ENCODE assay signal across 8 cellular contexts in the genomic region with DNA sequence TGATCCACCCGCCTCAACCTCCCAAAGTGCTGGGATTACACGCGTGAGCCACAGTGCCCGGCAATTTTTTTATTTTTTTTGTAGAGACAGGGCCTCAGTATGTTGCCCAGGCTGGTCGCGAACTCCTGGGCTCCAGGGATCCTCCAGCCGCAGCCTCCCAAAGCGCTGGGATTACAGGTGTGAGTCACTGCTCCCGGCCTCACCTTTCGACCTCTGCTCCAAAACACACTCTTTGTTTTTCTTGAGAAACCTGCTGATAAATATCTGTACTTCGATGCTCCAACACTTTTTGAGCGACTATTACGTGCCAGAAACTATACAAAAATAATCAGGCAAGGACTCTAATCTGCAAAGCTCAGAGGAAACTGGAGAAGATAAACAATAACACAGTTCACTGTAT. TPM values are rescaled to one million over a fixed set of nuclear protein-coding genes. Genes with fewer than 3 reads are reported as not detected.
A peak's percentile ranks its signal among the peaks of the same experiment; 100 is the strongest.
DNase-seq lines count a peak whose midpoint lies in the region; ATAC-seq and TF ChIP-seq lines count a peak whose summit lies in the region.

No MANE protein-coding gene starts in this region.

- peaks cover 19% of the 10 kb centered on the region for H3K36me3 ChIP-seq in iPS-18a (ENCODE audit: control insufficient read depth, low read depth, low read length)

- ATAC-seq in WTC11: no peak
- ATAC-seq in stimulated activated memory B cell treated with anti-CD40 and anti-IgM and Interleukin-4, amounts not matched to agents 10 μg/mL and 1 μg/mL and 100 μg/mL, for 72 hours: no peak

- no peaks in the 10 kb centered on the region; the same call in 1 of the 2 replicates for H3K27me3 Mint-ChIP-seq in WTC11 (ENCODE audit: low read depth)
- no peaks in the 10 kb centered on the region for H3K27me3 Mint-ChIP-seq in stimulated activated memory B cell treated with anti-CD40 and anti-IgM and Interleukin-4, amounts not matched to agents 10 μg/mL and 1 μg/mL and 100 μg/mL, for 72 hours

- in situ Hi-C loops in ACHN (cut with HindIII; ENCODE audit: low pct_ligation_motif_present, low pct_unique_long_range_greater_than_20kb, low sequenced_read_pairs): no loop called here

- H3K27ac Mint-ChIP-seq in WTC11: peak overlapping the region; percentile 98; the same call in 1 of the 2 replicates
- no peak overlapping the region for H3K27ac Mint-ChIP-seq in stimulated activated memory B cell treated with anti-CD40 and anti-IgM and Interleukin-4, amounts not matched to agents 10 μg/mL and 1 μg/mL and 100 μg/mL, for 72 hours

- no peaks in the 10 kb centered on the region for H3K9me3 ChIP-seq in iPS-18a (ENCODE audit: control insufficient read depth, low read depth, low read length)

- TF ChIP-seq CTCF in WTC11 (IDR thresholded peaks at IDR 0.05): no peak

- H3K4me3 ChIP-seq in iPS-18a (ENCODE audit: low read length): peak overlapping the region; percentile 98

- peaks cover 7% of the 10 kb centered on the region for H3K4me1 Mint-ChIP-seq in WTC11
- peaks cover 31% of the 10 kb centered on the region for H3K4me1 Mint-ChIP-seq in stimulated activated memory B cell treated with anti-CD40 and anti-IgM and Interleukin-4, amounts not matched to agents 10 μg/mL and 1 μg/mL and 100 μg/mL, for 72 hours

- H3K27ac ChIP-seq in iPS-18a (ENCODE audit: low read length): peak overlapping the region; percentile 99

- DNase-seq in activated CD4-positive, CD25-positive, alpha-beta regulatory T cell treated with anti-CD3 and anti-CD28 coated beads, Interleukin-2, amount 50 U/mL, for 72 hours: peak; percentile 18
- no peak for DNase-seq in activated CD4-positive, CD25-positive, alpha-beta regulatory T cell (lab: John Stamatoyannopoulos, UW)
- no peak for DNase-seq in WTC11 (ENCODE audit: low spot score)
- no peak for DNase-seq in NCI-H1105 treated with DMSO at 0.1 percent for 48 hours (lab: John Stamatoyannopoulos, UW)
- DNase-seq in ACHN: no peak
- DNase-seq in cerebellar nuclear complex (lab: John Stamatoyannopoulos, UW): no peak

- H3K4me3 Mint-ChIP-seq in WTC11: peak overlapping the region; percentile 99
- H3K4me3 Mint-ChIP-seq in stimulated activated memory B cell treated with anti-CD40 and anti-IgM and Interleukin-4, amounts not matched to agents 10 μg/mL and 1 μg/mL and 100 μg/mL, for 72 hours: peak overlapping the region; percentile 99

- peaks cover 24% of the 10 kb centered on the region for H3K36me3 Mint-ChIP-seq in WTC11
- peaks cover 20% of the 10 kb centered on the region for H3K36me3 Mint-ChIP-seq in stimulated activated memory B cell treated with anti-CD40 and anti-IgM and Interleukin-4, amounts not matched to agents 10 μg/mL and 1 μg/mL and 100 μg/mL, for 72 hours

- H3K9ac ChIP-seq in iPS-18a (ENCODE audit: low read length): peak overlapping the region; percentile 100

- CTCF ChIA-PET in WTC11 (lab: Charles Lee): interaction anchor here (1.2 to 1.5 kb wide), 3 partner anchors 97 to 172 kb away, joined by 3 to 5 read pairs (median 4); no protein-coding TSS in a partner anchor

- POLR2A ChIA-PET in WTC11 (lab: Charles Lee): interaction anchor here (0.7 to 2.1 kb wide), 2 partner anchors 12 to 274 kb away, joined by 3 to 23 read pairs; partner anchors contain the start of gene CDK12

- no peaks in the 10 kb centered on the region for H3K27me3 ChIP-seq in iPS-18a (ENCODE audit: control insufficient read depth, insufficient read depth, low read length)

- H3K9me3 Mint-ChIP-seq in WTC11: no peaks in the 10 kb centered on the region
- H3K9me3 Mint-ChIP-seq in stimulated activated memory B cell treated with anti-CD40 and anti-IgM and Interleukin-4, amounts not matched to agents 10 μg/mL and 1 μg/mL and 100 μg/mL, for 72 hours: no peaks in the 10 kb centered on the region

- H3K4me1 ChIP-seq in iPS-18a (ENCODE audit: control insufficient read depth, low read depth, low read length): peaks cover 3% of the 10 kb centered on the region

TF ChIP-seq in WTC11, 78 proteins besides CTCF, POLR2A, EP300 and RAD21:
- TF ChIP-seq, protein P1, sequence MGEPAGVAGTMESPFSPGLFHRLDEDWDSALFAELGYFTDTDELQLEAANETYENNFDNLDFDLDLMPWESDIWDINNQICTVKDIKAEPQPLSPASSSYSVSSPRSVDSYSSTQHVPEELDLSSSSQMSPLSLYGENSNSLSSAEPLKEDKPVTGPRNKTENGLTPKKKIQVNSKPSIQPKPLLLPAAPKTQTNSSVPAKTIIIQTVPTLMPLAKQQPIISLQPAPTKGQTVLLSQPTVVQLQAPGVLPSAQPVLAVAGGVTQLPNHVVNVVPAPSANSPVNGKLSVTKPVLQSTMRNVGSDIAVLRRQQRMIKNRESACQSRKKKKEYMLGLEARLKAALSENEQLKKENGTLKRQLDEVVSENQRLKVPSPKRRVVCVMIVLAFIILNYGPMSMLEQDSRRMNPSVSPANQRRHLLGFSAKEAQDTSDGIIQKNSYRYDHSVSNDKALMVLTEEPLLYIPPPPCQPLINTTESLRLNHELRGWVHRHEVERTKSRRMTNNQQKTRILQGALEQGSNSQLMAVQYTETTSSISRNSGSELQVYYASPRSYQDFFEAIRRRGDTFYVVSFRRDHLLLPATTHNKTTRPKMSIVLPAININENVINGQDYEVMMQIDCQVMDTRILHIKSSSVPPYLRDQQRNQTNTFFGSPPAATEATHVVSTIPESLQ (CRISPR knock-in tag; IDR thresholded peaks at IDR 0.05): no peak
- TF ChIP-seq MLX (CRISPR knock-in tag; IDR thresholded peaks at IDR 0.05): no peak
- TF ChIP-seq EMX1 (CRISPR knock-in tag; IDR thresholded peaks at IDR 0.05): no peak
- no peak for TF ChIP-seq MXD4 (CRISPR knock-in tag; IDR thresholded peaks at IDR 0.05; ENCODE audit: borderline replicate concordance)
- TF ChIP-seq, protein P2, sequence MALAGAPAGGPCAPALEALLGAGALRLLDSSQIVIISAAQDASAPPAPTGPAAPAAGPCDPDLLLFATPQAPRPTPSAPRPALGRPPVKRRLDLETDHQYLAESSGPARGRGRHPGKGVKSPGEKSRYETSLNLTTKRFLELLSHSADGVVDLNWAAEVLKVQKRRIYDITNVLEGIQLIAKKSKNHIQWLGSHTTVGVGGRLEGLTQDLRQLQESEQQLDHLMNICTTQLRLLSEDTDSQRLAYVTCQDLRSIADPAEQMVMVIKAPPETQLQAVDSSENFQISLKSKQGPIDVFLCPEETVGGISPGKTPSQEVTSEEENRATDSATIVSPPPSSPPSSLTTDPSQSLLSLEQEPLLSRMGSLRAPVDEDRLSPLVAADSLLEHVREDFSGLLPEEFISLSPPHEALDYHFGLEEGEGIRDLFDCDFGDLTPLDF (CRISPR knock-in tag; IDR thresholded peaks at IDR 0.05): no peak
- TF ChIP-seq ELF4 (CRISPR knock-in tag; IDR thresholded peaks at IDR 0.05; ENCODE audit: low read depth): no peak
- TF ChIP-seq, protein P3, sequence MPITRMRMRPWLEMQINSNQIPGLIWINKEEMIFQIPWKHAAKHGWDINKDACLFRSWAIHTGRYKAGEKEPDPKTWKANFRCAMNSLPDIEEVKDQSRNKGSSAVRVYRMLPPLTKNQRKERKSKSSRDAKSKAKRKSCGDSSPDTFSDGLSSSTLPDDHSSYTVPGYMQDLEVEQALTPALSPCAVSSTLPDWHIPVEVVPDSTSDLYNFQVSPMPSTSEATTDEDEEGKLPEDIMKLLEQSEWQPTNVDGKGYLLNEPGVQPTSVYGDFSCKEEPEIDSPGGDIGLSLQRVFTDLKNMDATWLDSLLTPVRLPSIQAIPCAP (CRISPR knock-in tag; IDR thresholded peaks at IDR 0.05): no peak
- TF ChIP-seq ZNF423 (CRISPR knock-in tag; IDR thresholded peaks at IDR 0.05): no peak

RNA-seq across cellular contexts. Expression of gene MED1, which starts 1.0 kb away (rescaled TPM):
- 47.0 to 50.4 TPM (median 47.9 TPM) in 3 replicates for total RNA-seq in WTC11 (2021)

RNA-seq across cellular contexts. Expression of gene CDK12, which starts 11.2 kb away (rescaled TPM):
- total RNA-seq in WTC11 (2021): 58.4 to 61.6 TPM (median 59.5 TPM) in 3 replicates

RNA-seq across cellular contexts. Expression of gene FBXL20, which starts 48.6 kb away (rescaled TPM):
- total RNA-seq in WTC11 (2021): 9.7 to 13.8 TPM (median 13.0 TPM) in 3 replicates
